In genomic region chr9:136482793-136483588, GRCh38 we compare ENCODE assay signal across 1 cellular context.
TF ChIP-seq lines count a peak whose summit lies in the region.

A gene with protein sequence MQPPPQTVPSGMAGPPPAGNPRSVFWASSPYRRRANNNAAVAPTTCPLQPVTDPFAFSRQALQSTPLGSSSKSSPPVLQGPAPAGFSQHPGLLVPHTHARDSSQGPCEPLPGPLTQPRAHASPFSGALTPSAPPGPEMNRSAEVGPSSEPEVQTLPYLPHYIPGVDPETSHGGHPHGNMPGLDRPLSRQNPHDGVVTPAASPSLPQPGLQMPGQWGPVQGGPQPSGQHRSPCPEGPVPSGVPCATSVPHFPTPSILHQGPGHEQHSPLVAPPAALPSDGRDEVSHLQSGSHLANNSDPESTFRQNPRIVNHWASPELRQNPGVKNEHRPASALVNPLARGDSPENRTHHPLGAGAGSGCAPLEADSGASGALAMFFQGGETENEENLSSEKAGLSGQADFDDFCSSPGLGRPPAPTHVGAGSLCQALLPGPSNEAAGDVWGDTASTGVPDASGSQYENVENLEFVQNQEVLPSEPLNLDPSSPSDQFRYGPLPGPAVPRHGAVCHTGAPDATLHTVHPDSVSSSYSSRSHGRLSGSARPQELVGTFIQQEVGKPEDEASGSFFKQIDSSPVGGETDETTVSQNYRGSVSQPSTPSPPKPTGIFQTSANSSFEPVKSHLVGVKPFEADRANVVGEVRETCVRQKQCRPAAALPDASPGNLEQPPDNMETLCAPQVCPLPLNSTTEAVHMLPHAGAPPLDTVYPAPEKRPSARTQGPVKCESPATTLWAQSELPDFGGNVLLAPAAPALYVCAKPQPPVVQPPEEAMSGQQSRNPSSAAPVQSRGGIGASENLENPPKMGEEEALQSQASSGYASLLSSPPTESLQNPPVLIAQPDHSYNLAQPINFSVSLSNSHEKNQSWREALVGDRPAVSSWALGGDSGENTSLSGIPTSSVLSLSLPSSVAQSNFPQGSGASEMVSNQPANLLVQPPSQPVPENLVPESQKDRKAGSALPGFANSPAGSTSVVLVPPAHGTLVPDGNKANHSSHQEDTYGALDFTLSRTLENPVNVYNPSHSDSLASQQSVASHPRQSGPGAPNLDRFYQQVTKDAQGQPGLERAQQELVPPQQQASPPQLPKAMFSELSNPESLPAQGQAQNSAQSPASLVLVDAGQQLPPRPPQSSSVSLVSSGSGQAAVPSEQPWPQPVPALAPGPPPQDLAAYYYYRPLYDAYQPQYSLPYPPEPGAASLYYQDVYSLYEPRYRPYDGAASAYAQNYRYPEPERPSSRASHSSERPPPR (N-terminal part only) (minus strand): TSS chr9:136483040. CDS start chr9:136477615, 5,425 bp downstream.

TF ChIP-seq in K562, 482 proteins besides CTCF, POLR2A, EP300 and RAD21 (continued from another document and continues in another):
- TF ChIP-seq, protein P1, sequence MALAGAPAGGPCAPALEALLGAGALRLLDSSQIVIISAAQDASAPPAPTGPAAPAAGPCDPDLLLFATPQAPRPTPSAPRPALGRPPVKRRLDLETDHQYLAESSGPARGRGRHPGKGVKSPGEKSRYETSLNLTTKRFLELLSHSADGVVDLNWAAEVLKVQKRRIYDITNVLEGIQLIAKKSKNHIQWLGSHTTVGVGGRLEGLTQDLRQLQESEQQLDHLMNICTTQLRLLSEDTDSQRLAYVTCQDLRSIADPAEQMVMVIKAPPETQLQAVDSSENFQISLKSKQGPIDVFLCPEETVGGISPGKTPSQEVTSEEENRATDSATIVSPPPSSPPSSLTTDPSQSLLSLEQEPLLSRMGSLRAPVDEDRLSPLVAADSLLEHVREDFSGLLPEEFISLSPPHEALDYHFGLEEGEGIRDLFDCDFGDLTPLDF (CRISPR knock-in tag; IDR thresholded peaks at IDR 0.05), result no peak
- peak; percentile 81 for TF ChIP-seq SUPT5H (IDR thresholded peaks at IDR 0.05)
- no peak for TF ChIP-seq ZNF740 (CRISPR knock-in tag; IDR thresholded peaks at IDR 0.05)
- no peak for TF ChIP-seq ZNF740 (tag; IDR thresholded peaks at IDR 0.05)
- TF ChIP-seq E2F5 (CRISPR knock-in tag; IDR thresholded peaks at IDR 0.05), result 0 out of 2 replicates have a peak, but pooled peaks have one; percentile 44
- TF ChIP-seq SREBF2 (CRISPR knock-in tag; IDR thresholded peaks at IDR 0.05), result no peak
- no peak for TF ChIP-seq CBX5 (IDR thresholded peaks at IDR 0.05; ENCODE audit: borderline replicate concordance, low read depth)
- TF ChIP-seq, protein P2, sequence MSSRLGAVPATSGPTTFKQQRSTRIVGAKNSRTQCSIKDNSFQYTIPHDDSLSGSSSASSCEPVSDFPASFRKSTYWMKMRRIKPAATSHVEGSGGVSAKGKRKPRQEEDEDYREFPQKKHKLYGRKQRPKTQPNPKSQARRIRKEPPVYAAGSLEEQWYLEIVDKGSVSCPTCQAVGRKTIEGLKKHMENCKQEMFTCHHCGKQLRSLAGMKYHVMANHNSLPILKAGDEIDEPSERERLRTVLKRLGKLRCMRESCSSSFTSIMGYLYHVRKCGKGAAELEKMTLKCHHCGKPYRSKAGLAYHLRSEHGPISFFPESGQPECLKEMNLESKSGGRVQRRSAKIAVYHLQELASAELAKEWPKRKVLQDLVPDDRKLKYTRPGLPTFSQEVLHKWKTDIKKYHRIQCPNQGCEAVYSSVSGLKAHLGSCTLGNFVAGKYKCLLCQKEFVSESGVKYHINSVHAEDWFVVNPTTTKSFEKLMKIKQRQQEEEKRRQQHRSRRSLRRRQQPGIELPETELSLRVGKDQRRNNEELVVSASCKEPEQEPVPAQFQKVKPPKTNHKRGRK (tag; IDR thresholded peaks at IDR 0.05), result no peak
- TF ChIP-seq ARNT (IDR thresholded peaks at IDR 0.05), result no peak
- TF ChIP-seq ZKSCAN1 (IDR thresholded peaks at IDR 0.05; ENCODE audit: low read depth, low read length), result no peak
- TF ChIP-seq, protein P3, sequence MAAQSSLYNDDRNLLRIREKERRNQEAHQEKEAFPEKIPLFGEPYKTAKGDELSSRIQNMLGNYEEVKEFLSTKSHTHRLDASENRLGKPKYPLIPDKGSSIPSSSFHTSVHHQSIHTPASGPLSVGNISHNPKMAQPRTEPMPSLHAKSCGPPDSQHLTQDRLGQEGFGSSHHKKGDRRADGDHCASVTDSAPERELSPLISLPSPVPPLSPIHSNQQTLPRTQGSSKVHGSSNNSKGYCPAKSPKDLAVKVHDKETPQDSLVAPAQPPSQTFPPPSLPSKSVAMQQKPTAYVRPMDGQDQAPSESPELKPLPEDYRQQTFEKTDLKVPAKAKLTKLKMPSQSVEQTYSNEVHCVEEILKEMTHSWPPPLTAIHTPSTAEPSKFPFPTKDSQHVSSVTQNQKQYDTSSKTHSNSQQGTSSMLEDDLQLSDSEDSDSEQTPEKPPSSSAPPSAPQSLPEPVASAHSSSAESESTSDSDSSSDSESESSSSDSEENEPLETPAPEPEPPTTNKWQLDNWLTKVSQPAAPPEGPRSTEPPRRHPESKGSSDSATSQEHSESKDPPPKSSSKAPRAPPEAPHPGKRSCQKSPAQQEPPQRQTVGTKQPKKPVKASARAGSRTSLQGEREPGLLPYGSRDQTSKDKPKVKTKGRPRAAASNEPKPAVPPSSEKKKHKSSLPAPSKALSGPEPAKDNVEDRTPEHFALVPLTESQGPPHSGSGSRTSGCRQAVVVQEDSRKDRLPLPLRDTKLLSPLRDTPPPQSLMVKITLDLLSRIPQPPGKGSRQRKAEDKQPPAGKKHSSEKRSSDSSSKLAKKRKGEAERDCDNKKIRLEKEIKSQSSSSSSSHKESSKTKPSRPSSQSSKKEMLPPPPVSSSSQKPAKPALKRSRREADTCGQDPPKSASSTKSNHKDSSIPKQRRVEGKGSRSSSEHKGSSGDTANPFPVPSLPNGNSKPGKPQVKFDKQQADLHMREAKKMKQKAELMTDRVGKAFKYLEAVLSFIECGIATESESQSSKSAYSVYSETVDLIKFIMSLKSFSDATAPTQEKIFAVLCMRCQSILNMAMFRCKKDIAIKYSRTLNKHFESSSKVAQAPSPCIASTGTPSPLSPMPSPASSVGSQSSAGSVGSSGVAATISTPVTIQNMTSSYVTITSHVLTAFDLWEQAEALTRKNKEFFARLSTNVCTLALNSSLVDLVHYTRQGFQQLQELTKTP (IDR thresholded peaks at IDR 0.05; ENCODE audit: low read depth in 1 of 2, partially characterized antibody in 2 of 2), result no peak
- no peak for TF ChIP-seq MTA2 (IDR thresholded peaks at IDR 0.05; ENCODE audit: low read depth)
- no peak for TF ChIP-seq ARHGAP35 (IDR thresholded peaks at IDR 0.05; ENCODE audit: partially characterized antibody)
- no peak for TF ChIP-seq SAFB (IDR thresholded peaks at IDR 0.05; ENCODE audit: borderline replicate concordance, low read depth, low read length)
- no peak for TF ChIP-seq CBX2 (IDR thresholded peaks at IDR 0.05; ENCODE audit: insufficient read depth, low read length, poor library complexity, severe bottlenecking)
- TF ChIP-seq CREBBP (IDR thresholded peaks at IDR 0.05; ENCODE audit: low read depth, low read length), result no peak
- TF ChIP-seq ZNF609 (CRISPR knock-in tag; IDR thresholded peaks at IDR 0.05; ENCODE audit: borderline replicate concordance), result no peak
- TF ChIP-seq CTCFL (IDR thresholded peaks at IDR 0.05; ENCODE audit: borderline replicate concordance, insufficient read depth, low read depth, low read length, poor library complexity, severe bottlenecking), result no peak
- TF ChIP-seq MAFK (IDR thresholded peaks at IDR 0.05; ENCODE audit: low read length), result no peak
- TF ChIP-seq SMAD4 (CRISPR knock-in tag; conservative IDR thresholded peaks at IDR 0.05), result peak; percentile 30; the same call in 1 of the 2 replicates
- no peak for TF ChIP-seq ETS2 (tag; IDR thresholded peaks at IDR 0.05; ENCODE audit: borderline replicate concordance, poor library complexity, severe bottlenecking)
- TF ChIP-seq BRD4 (IDR thresholded peaks at IDR 0.05), result peak; percentile 78; the same call in 1 of the 2 replicates
- TF ChIP-seq CXXC5 (CRISPR knock-in tag; IDR thresholded peaks at IDR 0.05), result peak; percentile 92
- no peak for TF ChIP-seq ZFP1 (CRISPR knock-in tag; IDR thresholded peaks at IDR 0.05)
- TF ChIP-seq ATF1 (CRISPR knock-in tag; IDR thresholded peaks at IDR 0.05), result peak; percentile 84
- peak; percentile 95 for TF ChIP-seq ATF1 (tag; IDR thresholded peaks at IDR 0.05)
- TF ChIP-seq, protein P4, sequence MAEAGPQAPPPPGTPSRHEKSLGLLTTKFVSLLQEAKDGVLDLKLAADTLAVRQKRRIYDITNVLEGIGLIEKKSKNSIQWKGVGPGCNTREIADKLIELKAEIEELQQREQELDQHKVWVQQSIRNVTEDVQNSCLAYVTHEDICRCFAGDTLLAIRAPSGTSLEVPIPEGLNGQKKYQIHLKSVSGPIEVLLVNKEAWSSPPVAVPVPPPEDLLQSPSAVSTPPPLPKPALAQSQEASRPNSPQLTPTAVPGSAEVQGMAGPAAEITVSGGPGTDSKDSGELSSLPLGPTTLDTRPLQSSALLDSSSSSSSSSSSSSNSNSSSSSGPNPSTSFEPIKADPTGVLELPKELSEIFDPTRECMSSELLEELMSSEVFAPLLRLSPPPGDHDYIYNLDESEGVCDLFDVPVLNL (CRISPR knock-in tag; IDR thresholded peaks at IDR 0.05; ENCODE audit: low read depth), result peak; percentile 74; the same call in 1 of the 2 replicates
- TF ChIP-seq ZFP30 (CRISPR knock-in tag; IDR thresholded peaks at IDR 0.05; ENCODE audit: borderline replicate concordance), result no peak
- TF ChIP-seq TAF15 (IDR thresholded peaks at IDR 0.05; ENCODE audit: low read depth, low read length), result no peak
- TF ChIP-seq GABPA (tag; conservative IDR thresholded peaks at IDR 0.05; ENCODE audit: low read depth), result no peak
- no peak for TF ChIP-seq NUFIP1 (IDR thresholded peaks at IDR 0.05; ENCODE audit: partially characterized antibody)
- TF ChIP-seq ZNF174 (CRISPR knock-in tag; IDR thresholded peaks at IDR 0.05), result no peak
- no peak for TF ChIP-seq SLC30A9 (CRISPR knock-in tag; IDR thresholded peaks at IDR 0.05)
- TF ChIP-seq SAFB2 (IDR thresholded peaks at IDR 0.05; ENCODE audit: borderline replicate concordance, low read depth, low read length, severe bottlenecking), result no peak
- no peak for TF ChIP-seq MEIS2 (IDR thresholded peaks at IDR 0.05; ENCODE audit: partially characterized antibody)
- no peak for TF ChIP-seq KDM1A (IDR thresholded peaks at IDR 0.05)
